ENCODE assay signal across 8 cellular contexts in genomic region chrX:66074920-66075879, GRCh38. TPM values are rescaled to one million over a fixed set of nuclear protein-coding genes. Genes with fewer than 3 reads are reported as not detected.
A peak's percentile ranks its signal among the peaks of the same experiment; 100 is the strongest.
DNase-seq lines count a peak whose midpoint lies in the region; ATAC-seq and TF ChIP-seq lines count a peak whose summit lies in the region.

No MANE protein-coding gene starts in this region.

- H3K9ac ChIP-seq in mammary epithelial cell (ENCODE audit: insufficient read depth, low read length) = no peak overlapping the region

- no peaks in the 10 kb centered on the region for H4K20me1 ChIP-seq in mammary epithelial cell (ENCODE audit: insufficient read depth, low read length)

- no peak overlapping the region for H3K27ac ChIP-seq in mammary epithelial cell (ENCODE audit: insufficient read depth, low read depth, low read length)

- H3K4me3 Mint-ChIP-seq in T-cell (peak overlapping the region; percentile 58 to 78 (median 78)), mesothelial cell of epicardium (no peak overlapping the region)

- BruUV-seq in mammary epithelial cell (replicated peaks; lab: Mats Ljungman, UMichigan) = no TSS peak

- ATAC-seq in GM18907 (IDR thresholded peaks at IDR 0.05; ENCODE audit: unreplicated experiment) = peak; percentile 67
- ATAC-seq in T-cell (replicated peaks in 1 of 4) = peak in 3 of 4 experiments; percentile 43 to 84 (median 54)

- no peaks in the 10 kb centered on the region for H3K4me1 ChIP-seq in mammary epithelial cell (ENCODE audit: insufficient read depth, low read length)

- H3K79me2 ChIP-seq in mammary epithelial cell (ENCODE audit: insufficient read depth, low read length) = no peaks in the 10 kb centered on the region

- H3K4me1 Mint-ChIP-seq in T-cell (peaks cover 18 to 26% (median 22%) of the 10 kb centered on the region in 3 donors), mesothelial cell of epicardium (no peaks in the 10 kb centered on the region)

- H3K4me3 ChIP-seq in mammary epithelial cell (replicated peaks in 1 of 3; ENCODE audit: insufficient read depth in 1 of 3, low read depth in 2 of 3, low read length in 3 of 3) = no peak overlapping the region
- no peak overlapping the region for H3K4me3 ChIP-seq in H7 (ENCODE audit: insufficient read depth, low read depth, low read length)

- POLR2A ChIA-PET in T-cell (lab: Charles Lee) = interaction anchor here in 1 of 2 donors (0.7 kb wide), 1 partner anchor 14 kb away, joined by 3 read pairs; no protein-coding TSS in a partner anchor

- DNase-seq in T-cell = peak in 27 of 34 experiments; percentile 4 to 52 (median 15)
- no peak for DNase-seq in mammary epithelial cell
- peak in 2 of 3 donors; percentile 16 to 20 for DNase-seq in stimulated activated CD4-positive, alpha-beta T cell treated with anti-CD3 and anti-CD28 coated beads, Interleukin-12 subunit alpha, Interleukin-12 subunit beta, amount 100 ng/mL, for 48 hours (ENCODE audit: low read depth in 2 of 3, low spot score in 1 of 3)
- DNase-seq in HPDE6-E6E7 (ENCODE audit: extremely low spot score) = no peak
- no peak for DNase-seq in COLO668 (lab: John Stamatoyannopoulos, UW; ENCODE audit: unreplicated experiment)
- no peak for DNase-seq in mesothelial cell of epicardium (ENCODE audit: low spot score in 2 of 2, unreplicated experiment in 2 of 2)
- no peak for DNase-seq in H7

- peak overlapping the region; percentile 94 for H3K27ac Mint-ChIP-seq in T-cell
- H3K27ac Mint-ChIP-seq in mesothelial cell of epicardium = no peak overlapping the region

- H3K4me2 ChIP-seq in mammary epithelial cell (ENCODE audit: insufficient read depth, low read depth, low read length) = no peak overlapping the region

- H3K36me3 ChIP-seq in mammary epithelial cell (ENCODE audit: insufficient read depth, low read length) = no peaks in the 10 kb centered on the region
- H3K36me3 ChIP-seq in H7 (replicated peaks; ENCODE audit: control insufficient read depth, insufficient read depth, low read length) = no peaks in the 10 kb centered on the region

- H3K9me3 Mint-ChIP-seq in T-cell = no peaks in the 10 kb centered on the region
- H3K9me3 Mint-ChIP-seq in mesothelial cell of epicardium = peaks cover 57% of the 10 kb centered on the region

- CTCF ChIA-PET in T-cell (lab: Charles Lee) = no interaction called here
- CTCF ChIA-PET in mammary epithelial cell (lab: Charles Lee; ENCODE audit: low non-redundant PET) = no interaction called here

- dilution Hi-C loops in mammary epithelial cell (cut with HindIII; ENCODE audit: low sequenced_read_pairs) = no loop called here

- intact Hi-C loops in mammary epithelial cell (cut with micrococcal nuclease) = no loop called here

- in situ Hi-C loops in mammary epithelial cell (cut with MboI; ENCODE audit: low sequenced_read_pairs in 2 of 2) = no loop called here

- TF ChIP-seq CTCF in mammary epithelial cell (conservative IDR thresholded peaks at IDR 0.05 in 1 of 2, IDR thresholded peaks at IDR 0.05 in 1 of 2; ENCODE audit: extremely low read depth in 1 of 2, insufficient read depth in 1 of 2, low read depth in 1 of 2, low read length in 2 of 2) (no peak), mesothelial cell of epicardium (IDR thresholded peaks at IDR 0.05; ENCODE audit: unreplicated experiment) (no peak)

- no peaks in the 10 kb centered on the region for H3K36me3 Mint-ChIP-seq in T-cell
- H3K36me3 Mint-ChIP-seq in mesothelial cell of epicardium = no peaks in the 10 kb centered on the region

- H3K9me3 ChIP-seq in mammary epithelial cell (replicated peaks; ENCODE audit: insufficient read depth, low read length) = peaks cover 3% of the 10 kb centered on the region

- H3K27me3 Mint-ChIP-seq in T-cell = peaks cover 0 to 17% of the 10 kb centered on the region in 2 donors
- H3K27me3 Mint-ChIP-seq in mesothelial cell of epicardium (ENCODE audit: low read depth) = no peaks in the 10 kb centered on the region

- H3K27me3 ChIP-seq in mammary epithelial cell (ENCODE audit: insufficient read depth, low read length) = no peaks in the 10 kb centered on the region
- H3K27me3 ChIP-seq in H7 (ENCODE audit: control insufficient read depth, insufficient read depth, low read length) = no peaks in the 10 kb centered on the region

- peak overlapping the region; percentile 11 for H2AFZ ChIP-seq in mammary epithelial cell (ENCODE audit: low read depth, low read length)

- WGBS in mammary epithelial cell (ENCODE audit: low coverage, missing lambda C conversion rate) = 66% methylated on average over 23 of the region's 24 CpGs

RNA-seq across cellular contexts. Expression of gene VSIG4, which starts 35.3 kb away (rescaled TPM):
- under 1 TPM in 4 of 5 donors, not detected in 1; 0.18 to 0.54 (median 0.45) TPM for total RNA-seq in T-cell
- not detected for total RNA-seq in mammary epithelial cell
- polyA plus RNA-seq in mammary epithelial cell = not detected
- polyA minus RNA-seq in mammary epithelial cell = not detected
- not detected in 3 replicates for total RNA-seq in mesothelial cell of epicardium
- not detected in 2 replicates for total RNA-seq in H7 (2014; rRNA removed; shearing (Covaris generic))

Comparison
In these comparisons a context has a peak if more than half of its experiments do, and no peak if none do; other contexts are left out.
1. DNase-seq: peak in T-cell (27 of 34) and stimulated activated CD4-positive, alpha-beta T cell treated with anti-CD3 and anti-CD28 coated beads, Interleukin-12 subunit alpha, Interleukin-12 subunit beta, amount 100 ng/mL, for 48 hours (2 of 3); none in mammary epithelial cell (single experiment), HPDE6-E6E7 (single experiment), COLO668 (single experiment), mesothelial cell of epicardium (0 of 2) and H7 (single experiment).